24 cellular contexts compared by ENCODE assay signal in the genomic region with DNA sequence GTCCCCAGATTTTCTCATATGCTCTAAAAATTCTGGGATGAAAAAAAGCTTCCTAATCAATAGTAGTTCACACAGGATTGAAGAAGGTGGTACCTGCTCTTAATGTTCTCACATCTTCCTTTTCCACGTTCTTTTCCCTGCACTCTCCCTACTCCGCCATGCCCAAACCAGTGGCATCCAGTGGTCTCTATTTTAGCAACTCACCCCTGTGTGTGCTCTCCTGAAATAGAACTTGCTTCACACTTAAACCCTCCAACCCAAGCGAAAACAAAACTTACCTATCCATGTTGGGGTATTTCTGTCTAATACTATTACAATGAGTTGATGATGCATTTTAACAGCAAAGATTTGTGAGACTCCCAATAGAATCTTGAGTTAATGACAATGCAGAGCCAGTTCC.
"Had no signal": no experiment of that assay in that cellular context is flagged by ENCODE, and none has a peak within 500 bp of the region (broad histone marks: within the 10 kb centered on the region; RNA-seq: fewer than 3 reads in every experiment).

No MANE protein-coding gene starts in this region.

- H3K27me3 ChIP-seq: colonic mucosa, dorsolateral prefrontal cortex, esophagus muscularis mucosa, esophagus squamous epithelium, foreskin keratinocyte, gastrocnemius medialis, gastroesophageal sphincter, heart left ventricle had no signal

- H3K9me3 Mint-ChIP-seq: dendritic cell treated with granulocyte-macrophage colony-stimulating factor and Interleukin-4, amounts not matched to agents 40 ng/mL and 50 ng/mL, for 4 days; effector memory CD8-positive, alpha-beta T cell; endodermal cell had no signal

- H3K4me1 ChIP-seq: colonic mucosa, gastrocnemius medialis, gastroesophageal sphincter had no signal

- H3K36me3 ChIP-seq: colonic mucosa, gastrocnemius medialis had no signal

- ATAC-seq: effector memory CD8-positive, alpha-beta T cell; esophagus mucosa; foreskin keratinocyte; gastrocnemius medialis; gastroesophageal sphincter had no signal

- H3K4me3 Mint-ChIP-seq: dendritic cell treated with granulocyte-macrophage colony-stimulating factor and Interleukin-4, amounts not matched to agents 40 ng/mL and 50 ng/mL, for 4 days; effector memory CD8-positive, alpha-beta T cell; endodermal cell had no signal

- H3K9me3 ChIP-seq: colonic mucosa, esophagus muscularis mucosa, esophagus squamous epithelium, gastrocnemius medialis, gastroesophageal sphincter, heart left ventricle had no signal

- H3K27ac Mint-ChIP-seq: dendritic cell treated with granulocyte-macrophage colony-stimulating factor and Interleukin-4, amounts not matched to agents 40 ng/mL and 50 ng/mL, for 4 days; effector memory CD8-positive, alpha-beta T cell; endodermal cell had no signal

- H3K27ac ChIP-seq: colonic mucosa, coronary artery, dorsolateral prefrontal cortex, epithelial cell of prostate, esophagus muscularis mucosa, esophagus squamous epithelium, foreskin keratinocyte, gastrocnemius medialis, gastroesophageal sphincter had no signal

- H3K27me3 Mint-ChIP-seq: dendritic cell treated with granulocyte-macrophage colony-stimulating factor and Interleukin-4, amounts not matched to agents 40 ng/mL and 50 ng/mL, for 4 days had no signal

- DNase-seq: colonic mucosa; cortex of kidney; dermis blood vessel endothelial cell; dorsolateral prefrontal cortex; effector CD4-positive, alpha-beta T cell; effector CD8-positive, alpha-beta T cell; effector memory CD4-positive, alpha-beta T cell; effector memory CD8-positive, alpha-beta T cell; endodermal cell; erythroblast; esophagus squamous epithelium; foreskin fibroblast; foreskin keratinocyte; foreskin melanocyte; gastrocnemius medialis; glutamatergic neuron; head of caudate nucleus; heart left ventricle had no signal

- H3K4me3 ChIP-seq: colonic mucosa, coronary artery, dorsolateral prefrontal cortex, esophagus muscularis mucosa, esophagus squamous epithelium, gastrocnemius medialis, gastroesophageal sphincter, heart left ventricle had no signal
